Comparison of ENCODE assay signal across 12 cellular contexts in genomic region chr5:171157775-171158174, GRCh38.
"Had no signal": no experiment of that assay in that cellular context is flagged by ENCODE, and none has a peak within 500 bp of the region (broad histone marks: within the 10 kb centered on the region; RNA-seq: fewer than 3 reads in every experiment).

No MANE protein-coding gene starts in this region.

- ATAC-seq: activated T-cell treated with anti-CD3 and anti-CD28 coated beads, Interleukin-2, amount 50 U/mL, for 4 hours; esophagus mucosa; left cardiac atrium; naive thymus-derived CD8-positive, alpha-beta T cell; right cardiac atrium had no signal

- DNase-seq: activated CD4-positive, alpha-beta memory T cell treated with anti-CD3 and anti-CD28 coated beads for 36 hours; activated CD4-positive, alpha-beta T cell treated with anti-CD3 and anti-CD28 coated beads for 1 hour; activated effector memory CD4-positive, alpha-beta T cell treated with anti-CD3 and anti-CD28 coated beads, Interleukin-2, amount 50 U/mL, for 16 hours; activated T-cell treated with anti-CD3 and anti-CD28 coated beads, Interleukin-2, amount 50 U/mL, for 4 hours; amygdala; cerebellar nuclear complex; left cardiac atrium; naive thymus-derived CD8-positive, alpha-beta T cell; right cardiac atrium; small intestine; stomach had no signal

- H3K27ac ChIP-seq: stomach had no signal

- H3K4me3 ChIP-seq: stomach had no signal

- H3K36me3 ChIP-seq: stomach had no signal

- H3K9me3 ChIP-seq: stomach had no signal

- H3K27me3 ChIP-seq: stomach had no signal
